In genomic region chr3:113532698-113533533, GRCh38 we compare ENCODE assay signal across 8 cellular contexts. TPM values are rescaled to one million over a fixed set of nuclear protein-coding genes. Genes with fewer than 3 reads are reported as not detected.
DNase-seq lines count a peak whose midpoint lies in the region; ATAC-seq and TF ChIP-seq lines count a peak whose summit lies in the region.

No MANE protein-coding gene starts in this region.

- TF ChIP-seq CTCF in GM13976 (IDR thresholded peaks at IDR 0.05; ENCODE audit: borderline replicate concordance, control extremely low read depth, extremely low read depth, insufficient read depth, missing control alignments), result no peak

- DNase-seq in GM13976 (ENCODE audit: low spot score) (peak; percentile 41), HEK293T (ENCODE audit: extremely low spot score) (peak; percentile 30), NCI-H524 treated with DMSO at 0.1 percent for 48 hours (lab: John Stamatoyannopoulos, UW) (peak; percentile 23), left cardiac atrium (peak; percentile 23), GM19238 (ENCODE audit: insufficient read length, low spot score) (no peak), GDM1 (lab: John Stamatoyannopoulos, UW) (no peak)
- DNase-seq in activated gamma-delta T cell treated with anti-CD3 and anti-CD28 coated beads, Interleukin-2, amount 50 U/mL, for 16 hours (ENCODE audit: low read depth), result peak; percentile 30

- H3K9ac ChIP-seq in rectal smooth muscle tissue (ENCODE audit: low read length), result peak overlapping the region; percentile 54

- in situ Hi-C loops in GM13976 (cut with MboI; ENCODE audit: low sequenced_read_pairs, unreplicated experiment), result no loop called here

- ATAC-seq in left cardiac atrium, result peak; percentile 72 to 81

- peak overlapping the region; percentile 80 for H3K4me3 ChIP-seq in rectal smooth muscle tissue (ENCODE audit: low read length)

- H3K27ac ChIP-seq in rectal smooth muscle tissue (ENCODE audit: low read depth, low read length), result no peak overlapping the region

- H3K4me1 ChIP-seq in rectal smooth muscle tissue (ENCODE audit: control insufficient read depth, insufficient read depth, low read length), result no peaks in the 10 kb centered on the region

- peaks cover 2% of the 10 kb centered on the region for H3K27me3 ChIP-seq in rectal smooth muscle tissue (ENCODE audit: control insufficient read depth, insufficient read depth, low read length)

- CTCF ChIA-PET in HEK293T (lab: Yijun Ruan, JAX), result no interaction called here

- intact Hi-C loops in left cardiac atrium (cut with DNase I), result no loop called here

- POLR2A ChIA-PET in HEK293T (lab: Yijun Ruan, JAX), result no interaction called here

- H3K36me3 ChIP-seq in rectal smooth muscle tissue (ENCODE audit: control insufficient read depth, insufficient read depth, low read length), result no peaks in the 10 kb centered on the region

TF ChIP-seq in HEK293T, 16 proteins besides CTCF, POLR2A, EP300 and RAD21:
- TF ChIP-seq L3MBTL2 (conservative IDR thresholded peaks at IDR 0.05) (peak; percentile 59), FOXA1 (IDR thresholded peaks at IDR 0.05) (no peak)

RNA-seq across cellular contexts. Expression of gene SIDT1, which starts 0.6 kb away (rescaled TPM):
- under 1 TPM; 0.71 to 0.79 TPM for total RNA-seq in left cardiac atrium

RNA-seq across cellular contexts. Expression of gene SPICE1, which starts 18.0 kb away (rescaled TPM):
- 1 to 10 TPM; 6.3 to 7.8 TPM for total RNA-seq in left cardiac atrium

Comparison
In these comparisons a context has a peak if more than half of its experiments do, and no peak if none do; other contexts are left out.
1. DNase-seq: peak in GM13976 (single experiment), HEK293T (single experiment), NCI-H524 treated with DMSO at 0.1 percent for 48 hours (single experiment), activated gamma-delta T cell treated with anti-CD3 and anti-CD28 coated beads, Interleukin-2, amount 50 U/mL, for 16 hours (single experiment) and left cardiac atrium (single experiment); none in GM19238 (single experiment) and GDM1 (single experiment).